Comparison of ENCODE assay signal across 1 cellular context in the genomic region with DNA sequence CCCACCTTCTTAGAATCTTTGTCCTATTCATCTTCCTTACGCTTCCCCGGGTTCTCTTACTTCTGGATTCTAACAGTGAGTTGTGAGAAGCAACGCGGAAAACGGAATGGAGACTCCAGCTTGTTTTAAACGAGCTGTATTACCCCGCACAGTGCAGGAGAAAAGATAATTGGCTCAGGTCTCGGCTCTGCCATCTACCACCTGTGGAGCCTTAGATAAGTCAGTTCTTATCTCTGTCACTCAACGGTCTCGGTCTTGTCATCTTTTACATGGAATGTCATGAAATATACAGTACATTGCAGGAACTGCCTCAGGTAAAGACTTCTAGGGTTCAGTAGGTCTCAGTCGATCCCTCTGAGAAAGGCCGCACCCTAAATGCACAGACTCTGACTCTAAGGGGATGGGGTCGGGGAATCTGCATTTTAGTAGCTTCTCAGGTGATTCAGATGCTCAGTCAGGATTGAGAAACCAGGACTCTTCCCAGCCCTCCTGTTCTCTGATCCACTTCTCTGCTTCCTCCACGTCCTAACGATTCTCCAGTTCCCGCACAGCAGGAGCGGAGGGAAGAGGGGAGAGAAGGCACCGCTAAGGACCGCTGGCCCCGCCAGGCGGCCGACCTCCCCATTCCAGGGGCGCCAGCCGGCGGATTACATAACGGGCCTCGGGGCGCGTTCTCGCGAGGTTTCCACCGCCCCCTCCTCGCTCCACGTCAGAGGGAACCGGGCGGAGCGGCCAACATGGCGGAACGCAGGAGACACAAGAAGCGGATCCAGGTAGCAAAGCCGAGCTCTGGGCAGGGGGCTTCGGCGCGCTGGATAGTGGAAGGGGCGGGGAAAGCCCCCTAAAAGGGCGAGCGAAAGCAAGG.
A peak's percentile ranks its signal among the peaks of the same experiment; 100 is the strongest.
TF ChIP-seq lines count a peak whose summit lies in the region.

SEC62 (plus strand) TSS at position 722 of the 865 bp plus-strand sequence; CDS start at position 738, 16 bp downstream.

TF ChIP-seq in HEK293, 187 proteins besides CTCF, POLR2A, EP300 and RAD21 (continued from another document):
- TF ChIP-seq PRDM2 (tag by site-specific recombination; IDR thresholded peaks at IDR 0.05; ENCODE audit: borderline replicate concordance) (no peak), ZNF221 (tag by site-specific recombination; IDR thresholded peaks at IDR 0.05; ENCODE audit: borderline replicate concordance) (no peak), OSR2 (tag by site-specific recombination; IDR thresholded peaks at IDR 0.05) (no peak), ZNF2 (tag by site-specific recombination; IDR thresholded peaks at IDR 0.05) (0 out of 2 replicates have a peak, but pooled peaks have one; percentile 39), SP7 (tag by site-specific recombination; IDR thresholded peaks at IDR 0.05) (peak; percentile 74), ZFP41 (tag by site-specific recombination; IDR thresholded peaks at IDR 0.05; ENCODE audit: borderline replicate concordance) (no peak), ZNF23 (tag by site-specific recombination; IDR thresholded peaks at IDR 0.05; ENCODE audit: borderline replicate concordance) (no peak), ZNF426 (tag by site-specific recombination; IDR thresholded peaks at IDR 0.05) (no peak), GLI2 (tag by site-specific recombination; IDR thresholded peaks at IDR 0.05; ENCODE audit: borderline replicate concordance, low read depth) (no peak), ZNF366 (tag by site-specific recombination; conservative IDR thresholded peaks at IDR 0.05) (peak; percentile 81), ZNF843 (tag by site-specific recombination; IDR thresholded peaks at IDR 0.05) (no peak), ZNF140 (tag by site-specific recombination; IDR thresholded peaks at IDR 0.05) (no peak), ZNF629 (tag by site-specific recombination; IDR thresholded peaks at IDR 0.05) (peak; percentile 87), ZNF664 (tag by site-specific recombination; IDR thresholded peaks at IDR 0.05) (no peak), ZNF654 (tag by site-specific recombination; IDR thresholded peaks at IDR 0.05; ENCODE audit: low read depth) (no peak; the same call in 1 of the 2 replicates), WT1 (tag by site-specific recombination; IDR thresholded peaks at IDR 0.05) (no peak), REPIN1 (tag by site-specific recombination; IDR thresholded peaks at IDR 0.05; ENCODE audit: low read depth) (no peak), ZNF596 (tag by site-specific recombination; IDR thresholded peaks at IDR 0.05) (peak; percentile 14), ZNF350 (tag by site-specific recombination; IDR thresholded peaks at IDR 0.05) (no peak)
- TF ChIP-seq, protein P1, sequence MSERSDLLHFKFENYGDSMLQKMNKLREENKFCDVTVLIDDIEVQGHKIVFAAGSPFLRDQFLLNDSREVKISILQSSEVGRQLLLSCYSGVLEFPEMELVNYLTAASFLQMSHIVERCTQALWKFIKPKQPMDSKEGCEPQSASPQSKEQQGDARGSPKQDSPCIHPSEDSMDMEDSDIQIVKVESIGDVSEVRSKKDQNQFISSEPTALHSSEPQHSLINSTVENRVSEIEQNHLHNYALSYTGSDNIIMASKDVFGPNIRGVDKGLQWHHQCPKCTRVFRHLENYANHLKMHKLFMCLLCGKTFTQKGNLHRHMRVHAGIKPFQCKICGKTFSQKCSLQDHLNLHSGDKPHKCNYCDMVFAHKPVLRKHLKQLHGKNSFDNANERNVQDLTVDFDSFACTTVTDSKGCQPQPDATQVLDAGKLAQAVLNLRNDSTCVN (tag by site-specific recombination; optimal IDR thresholded peaks at IDR 0.05), result peak; percentile 83
- TF ChIP-seq, protein P2, sequence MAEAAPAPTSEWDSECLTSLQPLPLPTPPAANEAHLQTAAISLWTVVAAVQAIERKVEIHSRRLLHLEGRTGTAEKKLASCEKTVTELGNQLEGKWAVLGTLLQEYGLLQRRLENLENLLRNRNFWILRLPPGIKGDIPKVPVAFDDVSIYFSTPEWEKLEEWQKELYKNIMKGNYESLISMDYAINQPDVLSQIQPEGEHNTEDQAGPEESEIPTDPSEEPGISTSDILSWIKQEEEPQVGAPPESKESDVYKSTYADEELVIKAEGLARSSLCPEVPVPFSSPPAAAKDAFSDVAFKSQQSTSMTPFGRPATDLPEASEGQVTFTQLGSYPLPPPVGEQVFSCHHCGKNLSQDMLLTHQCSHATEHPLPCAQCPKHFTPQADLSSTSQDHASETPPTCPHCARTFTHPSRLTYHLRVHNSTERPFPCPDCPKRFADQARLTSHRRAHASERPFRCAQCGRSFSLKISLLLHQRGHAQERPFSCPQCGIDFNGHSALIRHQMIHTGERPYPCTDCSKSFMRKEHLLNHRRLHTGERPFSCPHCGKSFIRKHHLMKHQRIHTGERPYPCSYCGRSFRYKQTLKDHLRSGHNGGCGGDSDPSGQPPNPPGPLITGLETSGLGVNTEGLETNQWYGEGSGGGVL (tag by site-specific recombination; IDR thresholded peaks at IDR 0.05), result peak; percentile 64
TF ChIP-seq in HEK293: peak in this region for 58.
